Comparison of ENCODE assay signal across 15 cellular contexts in genomic region chr2:96759548-96759947, GRCh38. TPM values are rescaled to one million over a fixed set of nuclear protein-coding genes. Genes with fewer than 3 reads are reported as not detected.
DNase-seq lines count a peak whose midpoint lies in the region; ATAC-seq, FAIRE-seq and TF ChIP-seq lines count a peak whose summit lies in the region.
"Had no signal": no experiment of that assay in that cellular context is flagged by ENCODE, and none has a peak within 500 bp of the region (broad histone marks: within the 10 kb centered on the region; RNA-seq: fewer than 3 reads in every experiment).

No MANE protein-coding gene starts in this region.

- POLR2A ChIA-PET in CD4-positive, alpha-beta T cell (lab: Charles Lee): interaction anchor here (1.1 to 1.3 kb wide), 3 partner anchors 57 to 121 kb away, joined by 3 to 4 read pairs (median 3); partner anchors contain the start of genes CNNM3 and KANSL3
- POLR2A ChIA-PET in naive thymus-derived CD4-positive, alpha-beta T cell (lab: Charles Lee): interaction anchor here (0.6 to 3.4 kb wide), 9 partner anchors 10 to 203 kb away, joined by 3 to 19 read pairs (median 6); partner anchors contain the start of genes CNNM3, KANSL3 and LMAN2L

- CTCF ChIA-PET in CD4-positive, alpha-beta T cell (lab: Charles Lee): interaction anchor here (2.6 to 2.8 kb wide), 2 partner anchors 14 to 122 kb away, joined by 12 to 17 read pairs; partner anchors contain the start of gene KANSL3
- CTCF ChIA-PET in naive thymus-derived CD4-positive, alpha-beta T cell (lab: Charles Lee): interaction anchor here (1.0 to 1.3 kb wide), 2 partner anchors 57 to 231 kb away, joined by 3 read pairs; partner anchors contain the start of gene CNNM3

- H3K9ac ChIP-seq in KMS-11: no peak overlapping the region
- H3K9ac ChIP-seq in astrocyte (ENCODE audit: low read length): no peak overlapping the region

- no peak for TF ChIP-seq CTCF in CD4-positive, alpha-beta T cell (IDR thresholded peaks at IDR 0.05)
- TF ChIP-seq CTCF in KMS-11 (conservative IDR thresholded peaks at IDR 0.05; ENCODE audit: low read depth, low read length): no peak
- no peak for TF ChIP-seq CTCF in astrocyte (IDR thresholded peaks at IDR 0.05; ENCODE audit: insufficient read depth, low read depth, low read length)

- ATAC-seq in CD4-positive, alpha-beta T cell (ENCODE audit: poor library complexity): no peak
- no peak for ATAC-seq in naive thymus-derived CD4-positive, alpha-beta T cell
- no peak for ATAC-seq in HG03025 (IDR thresholded peaks at IDR 0.05; ENCODE audit: low FRiP score, unreplicated experiment)

- H3K4me3 ChIP-seq in KMS-11 (IDR thresholded peaks at IDR 0.05; ENCODE audit: insufficient read depth, low read depth, low read length) (no peak overlapping the region), astrocyte (ENCODE audit: insufficient read depth, low read depth, low read length) (no peak overlapping the region)
- no peak overlapping the region for H3K4me3 ChIP-seq in naive thymus-derived CD4-positive, alpha-beta T cell (ENCODE audit: low read length)

- FAIRE-seq in astrocyte (lab: Jason Lieb, UNC): no peak

- peak overlapping the region; percentile 84; the same call in 1 of the 2 replicates for H3K4me2 ChIP-seq in KMS-11
- H3K4me2 ChIP-seq in astrocyte (ENCODE audit: low read length): no peak overlapping the region

- no peaks in the 10 kb centered on the region for H3K27me3 Mint-ChIP-seq in CD4-positive, alpha-beta T cell
- peaks cover 6% of the 10 kb centered on the region for H3K27me3 Mint-ChIP-seq in astrocyte (ENCODE audit: low read depth, unreplicated experiment)
- H3K27me3 Mint-ChIP-seq in naive thymus-derived CD4-positive, alpha-beta T cell: peaks cover 0 to 2% (median 0%) of the 10 kb centered on the region in 5 donors

- peak overlapping the region; percentile 94 for H3K4me3 Mint-ChIP-seq in CD4-positive, alpha-beta T cell
- H3K4me3 Mint-ChIP-seq in astrocyte (ENCODE audit: unreplicated experiment): peak overlapping the region; percentile 82
- peak overlapping the region in 9 of 10 donors; percentile 23 to 96 (median 89) for H3K4me3 Mint-ChIP-seq in naive thymus-derived CD4-positive, alpha-beta T cell

- no peaks in the 10 kb centered on the region for H3K27me3 ChIP-seq in CD4-positive, alpha-beta T cell (ENCODE audit: control insufficient read depth, insufficient read depth, low read length)
- no peaks in the 10 kb centered on the region for H3K27me3 ChIP-seq in KMS-11 (ENCODE audit: insufficient read depth, low read depth)
- H3K27me3 ChIP-seq in astrocyte (ENCODE audit: insufficient read depth, low read length): no peaks in the 10 kb centered on the region
- no peaks in the 10 kb centered on the region for H3K27me3 ChIP-seq in naive thymus-derived CD4-positive, alpha-beta T cell (ENCODE audit: control insufficient read depth in 2 of 2, insufficient read depth in 2 of 2, low read length in 2 of 2)

- no peak overlapping the region for H3K27ac ChIP-seq in CD4-positive, alpha-beta T cell (ENCODE audit: low read depth, low read length)
- peak overlapping the region; percentile 54; the same call in 1 of the 2 replicates for H3K27ac ChIP-seq in KMS-11
- H3K27ac ChIP-seq in astrocyte (ENCODE audit: low read depth, low read length): no peak overlapping the region
- H3K27ac ChIP-seq in naive thymus-derived CD4-positive, alpha-beta T cell (ENCODE audit: low read depth, low read length): peak overlapping the region; percentile 81

- H3K4me1 Mint-ChIP-seq in CD4-positive, alpha-beta T cell (ENCODE audit: low read depth): peaks cover 51% of the 10 kb centered on the region
- peaks cover 20% of the 10 kb centered on the region for H3K4me1 Mint-ChIP-seq in astrocyte (ENCODE audit: low read depth, unreplicated experiment)
- peaks cover 40 to 55% (median 46%) of the 10 kb centered on the region in 7 donors for H3K4me1 Mint-ChIP-seq in naive thymus-derived CD4-positive, alpha-beta T cell

- H3K9me3 Mint-ChIP-seq in CD4-positive, alpha-beta T cell: no peaks in the 10 kb centered on the region
- peaks cover 3% of the 10 kb centered on the region for H3K9me3 Mint-ChIP-seq in astrocyte (ENCODE audit: unreplicated experiment)
- no peaks in the 10 kb centered on the region for H3K9me3 Mint-ChIP-seq in naive thymus-derived CD4-positive, alpha-beta T cell

- intact Hi-C loops in CD4-positive, alpha-beta T cell (cut with DNase I, micrococcal nuclease): no loop called here
- intact Hi-C loops in naive thymus-derived CD4-positive, alpha-beta T cell (cut with micrococcal nuclease): no loop called here

- peak overlapping the region; percentile 93 for H3K27ac Mint-ChIP-seq in CD4-positive, alpha-beta T cell
- H3K27ac Mint-ChIP-seq in astrocyte (ENCODE audit: unreplicated experiment): no peak overlapping the region
- peak overlapping the region; percentile 76 to 93 (median 90) for H3K27ac Mint-ChIP-seq in naive thymus-derived CD4-positive, alpha-beta T cell

- H3K36me3 ChIP-seq in KMS-11 (ENCODE audit: insufficient read depth) (no peaks in the 10 kb centered on the region), astrocyte (ENCODE audit: insufficient read depth, low read length) (no peaks in the 10 kb centered on the region)
- H3K36me3 ChIP-seq in naive thymus-derived CD4-positive, alpha-beta T cell (ENCODE audit: control insufficient read depth in 2 of 3, insufficient read depth in 3 of 3, low read length in 3 of 3): no peaks in the 10 kb centered on the region

- no peak for DNase-seq in CD4-positive, alpha-beta T cell
- no peak for DNase-seq in astrocyte (ENCODE audit: low read depth)
- no peak for DNase-seq in naive thymus-derived CD4-positive, alpha-beta T cell
- DNase-seq in activated effector memory CD4-positive, alpha-beta T cell treated with Interleukin-2 at 50 U/mL for 16 hours: no peak
- DNase-seq in superior temporal gyrus (ENCODE audit: extremely low spot score): no peak
- no peak for DNase-seq in DMS79 treated with DMSO at 0.1 percent for 48 hours (lab: John Stamatoyannopoulos, UW)
- DNase-seq: activated CD4-positive, alpha-beta T cell treated with anti-CD3 and anti-CD28 coated beads for 1 hour; dermis blood vessel endothelial cell; HCEC 1CT; midbrain; stimulated activated CD4-positive, alpha-beta T cell treated with anti-CD3 and anti-CD28 coated beads, Interleukin-4, amount 100 ng/mL, for 4 hours; SW 1271 had no signal

- peaks cover 36% of the 10 kb centered on the region for H3K79me2 ChIP-seq in KMS-11 (ENCODE audit: insufficient read depth, low read depth)
- peaks cover 7% of the 10 kb centered on the region for H3K79me2 ChIP-seq in astrocyte (ENCODE audit: insufficient read depth, low read length)

- H4K20me1 ChIP-seq in KMS-11 (ENCODE audit: insufficient read depth) (no peaks in the 10 kb centered on the region), astrocyte (ENCODE audit: insufficient read depth, low read length) (peaks cover 20% of the 10 kb centered on the region)

- H3K36me3 Mint-ChIP-seq in CD4-positive, alpha-beta T cell (ENCODE audit: low read depth): no peaks in the 10 kb centered on the region
- H3K36me3 Mint-ChIP-seq in astrocyte (ENCODE audit: low read depth, unreplicated experiment): no peaks in the 10 kb centered on the region
- peaks cover 0 to 3% (median 0%) of the 10 kb centered on the region in 5 donors for H3K36me3 Mint-ChIP-seq in naive thymus-derived CD4-positive, alpha-beta T cell
- H3K36me3 Mint-ChIP-seq: CD14-positive monocyte had no signal

- H3K9me3 ChIP-seq in CD4-positive, alpha-beta T cell (ENCODE audit: control insufficient read depth, low read length): no peaks in the 10 kb centered on the region
- H3K9me3 ChIP-seq in astrocyte (ENCODE audit: insufficient read depth, low read depth, low read length): no peaks in the 10 kb centered on the region
- no peaks in the 10 kb centered on the region for H3K9me3 ChIP-seq in naive thymus-derived CD4-positive, alpha-beta T cell (ENCODE audit: control insufficient read depth in 2 of 3, low read length in 3 of 3)

- H3K4me1 ChIP-seq in KMS-11 (ENCODE audit: low read depth, poor library complexity, severe bottlenecking) (peaks cover 16% of the 10 kb centered on the region), astrocyte (ENCODE audit: insufficient read depth, low read length) (peaks cover 27% of the 10 kb centered on the region)
- peaks cover 45 to 51% of the 10 kb centered on the region in 2 donors for H3K4me1 ChIP-seq in naive thymus-derived CD4-positive, alpha-beta T cell (ENCODE audit: control insufficient read depth in 2 of 2, insufficient read depth in 2 of 2, low read length in 2 of 2)

- H2AFZ ChIP-seq in KMS-11 (ENCODE audit: low read depth) (peak overlapping the region; percentile 92; the same call in 1 of the 2 replicates), astrocyte (ENCODE audit: low read depth, low read length) (no peak overlapping the region)

RNA-seq across cellular contexts. Expression of gene CNNM4, which starts 1.2 kb away (rescaled TPM):
- total RNA-seq in CD4-positive, alpha-beta T cell: 1 to 10 TPM; 7.0 to 7.1 TPM
- total RNA-seq in astrocyte: 5.8 and 6.8 TPM in 2 replicates
- total RNA-seq in naive thymus-derived CD4-positive, alpha-beta T cell: 1 to 10 TPM; 4.6 to 9.5 (median 5.5) TPM
- 1 to 10 TPM; 1.4 to 2.0 TPM for polyA plus RNA-seq in naive thymus-derived CD4-positive, alpha-beta T cell

RNA-seq across cellular contexts. Expression of gene LMAN2L, which starts 19.7 kb away (rescaled TPM):
- total RNA-seq in CD4-positive, alpha-beta T cell: 1 to 10 TPM; 1.1 to 1.8 TPM
- 19.8 and 19.9 TPM in 2 replicates for total RNA-seq in astrocyte
- 10 to 100 TPM in 2 of 5 experiments, 1 to 10 TPM in 3; 5.0 to 10.9 (median 9.2) TPM for total RNA-seq in naive thymus-derived CD4-positive, alpha-beta T cell
- 10 to 100 TPM; 16.8 to 28.4 TPM for polyA plus RNA-seq in naive thymus-derived CD4-positive, alpha-beta T cell

RNA-seq across cellular contexts. Expression of gene CNNM3, which starts 56.5 kb away (rescaled TPM):
- total RNA-seq in CD4-positive, alpha-beta T cell: 10 to 100 TPM; 48.7 to 53.5 TPM
- total RNA-seq in astrocyte: 5.6 and 6.5 TPM in 2 replicates
- 10 to 100 TPM; 32.1 to 51.5 (median 44.6) TPM for total RNA-seq in naive thymus-derived CD4-positive, alpha-beta T cell
- polyA plus RNA-seq in naive thymus-derived CD4-positive, alpha-beta T cell: 1 to 10 TPM; 4.0 to 5.8 TPM

Comparison
In these comparisons a context has a peak if more than half of its experiments do, and no peak if none do; other contexts are left out.
1. H3K27ac ChIP-seq: peak in KMS-11 (single experiment) and naive thymus-derived CD4-positive, alpha-beta T cell (single experiment); none in CD4-positive, alpha-beta T cell (single experiment) and astrocyte (single experiment).
2. Peak in every context shown above with its lines, with median percentiles within 50 percentile points of each other: H3K4me3 Mint-ChIP-seq.